9 cellular contexts compared by ENCODE assay signal in the genomic region with DNA sequence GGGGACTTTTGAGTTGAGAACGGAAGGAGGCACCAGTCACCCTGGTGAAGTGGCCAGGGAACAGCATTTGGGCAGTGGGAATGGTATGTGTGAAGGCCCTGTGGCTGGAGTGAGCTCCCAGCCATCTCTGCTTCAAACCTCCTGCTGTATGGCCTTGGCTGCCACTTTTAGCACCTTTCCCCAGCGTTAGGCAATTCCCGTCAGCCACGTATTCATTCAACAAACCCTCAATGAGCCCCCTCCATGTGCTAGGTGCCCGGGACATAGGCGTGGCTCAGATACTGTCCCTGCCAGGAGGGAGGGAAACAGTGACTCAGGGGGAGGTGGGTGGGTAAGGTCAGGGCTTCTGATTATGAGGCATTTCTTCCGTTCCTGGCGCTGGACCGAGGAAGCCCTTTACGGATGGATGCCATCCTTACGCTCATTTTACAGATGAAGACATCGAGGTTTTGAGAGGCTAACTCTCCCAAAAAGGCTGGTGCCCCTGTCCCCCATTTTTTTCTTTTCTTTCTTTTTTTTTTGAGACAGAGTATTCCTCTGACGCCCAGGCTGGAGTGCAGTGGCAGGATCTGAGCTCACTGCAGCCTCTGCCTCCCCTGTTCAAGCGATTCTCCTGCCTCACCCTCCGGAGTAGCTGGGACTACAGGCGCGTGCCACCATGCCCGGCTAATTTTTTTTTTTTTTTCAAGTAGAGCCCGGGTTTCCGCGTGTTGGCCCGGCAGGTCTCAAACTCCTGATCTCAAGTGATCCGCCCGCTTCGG. TPM values are rescaled to one million over a fixed set of nuclear protein-coding genes. Genes with fewer than 3 reads are reported as not detected.
DNase-seq lines count a peak whose midpoint lies in the region; ATAC-seq and TF ChIP-seq lines count a peak whose summit lies in the region.
"Had no signal": no experiment of that assay in that cellular context is flagged by ENCODE, and none has a peak within 500 bp of the region (broad histone marks: within the 10 kb centered on the region; RNA-seq: fewer than 3 reads in every experiment).

No MANE protein-coding gene starts in this region.

- no peak overlapping the region for H3K4me3 ChIP-seq in CD4-positive, alpha-beta memory T cell (ENCODE audit: low read length in 2 of 2)
- H3K4me3 ChIP-seq in IMR-90 (ENCODE audit: insufficient read depth, low read depth, low read length) (no peak overlapping the region), breast epithelium (peak overlapping the region; percentile 43 to 66 (median 48)), neural progenitor cell (no peak overlapping the region)

- H2AFZ ChIP-seq in IMR-90 (replicated peaks; ENCODE audit: low read length, poor library complexity) (no peak overlapping the region), neural progenitor cell (replicated peaks) (no peak overlapping the region)

- H3K4ac ChIP-seq in IMR-90 (ENCODE audit: low read depth, low read length): peak overlapping the region; percentile 40

- in situ Hi-C loops in IMR-90 (cut with MboI; ENCODE audit: low sequenced_read_pairs): loop anchor here (5.0 to 10.0 kb wide), 2 partner anchors 101 to 179 kb away; no protein-coding TSS in a partner anchor

- no peak overlapping the region for H3K27ac ChIP-seq in CD4-positive, alpha-beta memory T cell (ENCODE audit: low read depth, low read length)
- H3K27ac ChIP-seq in IMR-90 (ENCODE audit: insufficient read depth, low read length): no peak overlapping the region
- no peak overlapping the region for H3K27ac ChIP-seq in breast epithelium
- no peak overlapping the region for H3K27ac ChIP-seq in neural progenitor cell

- POLR2A ChIA-PET in CD4-positive, alpha-beta memory T cell (lab: Charles Lee; ENCODE audit: partially characterized antibody): interaction anchor here (0.5 kb wide), 1 partner anchor 1441 kb away, joined by 3 read pairs; no protein-coding TSS in a partner anchor
- POLR2A ChIA-PET in IMR-90 (lab: Charles Lee; ENCODE audit: unreplicated experiment): no interaction called here

- intact Hi-C loops in CD4-positive, alpha-beta memory T cell (cut with micrococcal nuclease): no loop called here
- intact Hi-C loops in IMR-90 (cut with micrococcal nuclease): loop anchor here (5.0 kb wide), 1 partner anchor 186 kb away; no protein-coding TSS in a partner anchor
- intact Hi-C loops in breast epithelium (cut with DNase I; ENCODE audit: low total_unique reads): loop anchor here (10.0 kb wide), 1 partner anchor 109 kb away; no protein-coding TSS in a partner anchor

- H3K4me2 ChIP-seq in IMR-90 (ENCODE audit: low read depth, low read length): no peak overlapping the region
- H3K4me2 ChIP-seq in neural progenitor cell: no peak overlapping the region

- WGBS in IMR-90 (ENCODE audit: extremely low coverage in 2 of 2, insufficient read length in 1 of 2), 2 experiments: 95% methylated on average over 12 of the region's 25 CpGs; no CpG with 5 or more reads in 1 of the 2 experiments

- ATAC-seq in IMR-90 (ENCODE audit: low read depth): no peak
- ATAC-seq in HG02938 (IDR thresholded peaks at IDR 0.05; ENCODE audit: unreplicated experiment): no peak
- ATAC-seq in GM18502 (IDR thresholded peaks at IDR 0.05; ENCODE audit: poor library complexity, unreplicated experiment): no peak
- ATAC-seq in GM19351 (IDR thresholded peaks at IDR 0.05; ENCODE audit: unreplicated experiment): no peak

- TF ChIP-seq POLR2A in IMR-90 (IDR thresholded peaks at IDR 0.05; ENCODE audit: low read depth, low read length) (no peak), breast epithelium (IDR thresholded peaks at IDR 0.05) (no peak)

- peak overlapping the region; percentile 44; the same call in 1 of the 2 replicates for H2AK5ac ChIP-seq in IMR-90 (ENCODE audit: low read depth, low read length)

- TF ChIP-seq CTCF in IMR-90 (conservative IDR thresholded peaks at IDR 0.05; ENCODE audit: low read depth, low read length) (no peak), breast epithelium (IDR thresholded peaks at IDR 0.05) (no peak), neural progenitor cell (IDR thresholded peaks at IDR 0.05) (no peak)

- H3K9me3 ChIP-seq in CD4-positive, alpha-beta memory T cell (ENCODE audit: control insufficient read depth in 1 of 2, low read length in 2 of 2): no peaks in the 10 kb centered on the region
- H3K9me3 ChIP-seq in IMR-90 (ENCODE audit: control insufficient read depth, insufficient read depth, low read length) (no peaks in the 10 kb centered on the region), breast epithelium (no peaks in the 10 kb centered on the region), neural progenitor cell (ENCODE audit: low read depth) (no peaks in the 10 kb centered on the region)

- H3K9me3 Mint-ChIP-seq in CD4-positive, alpha-beta memory T cell: no peaks in the 10 kb centered on the region
- H3K9me3 Mint-ChIP-seq in neural progenitor cell: no peaks in the 10 kb centered on the region

- H3K9me1 ChIP-seq in IMR-90 (ENCODE audit: insufficient read depth, low read length): 0 out of 2 replicates have a peak, but pooled peaks cover 4% of the 10 kb centered on the region

- peak overlapping the region; percentile 67 for H2AK9ac ChIP-seq in IMR-90 (replicated peaks; ENCODE audit: low read depth, low read length, poor library complexity)

- H3K18ac ChIP-seq in IMR-90 (ENCODE audit: low read depth, low read length): no peak overlapping the region

- no peak overlapping the region for H2BK20ac ChIP-seq in IMR-90 (ENCODE audit: low read depth, low read length)

- H3K27me3 Mint-ChIP-seq in CD4-positive, alpha-beta memory T cell: no peaks in the 10 kb centered on the region
- peaks cover 6% of the 10 kb centered on the region for H3K27me3 Mint-ChIP-seq in neural progenitor cell (ENCODE audit: insufficient read depth, low read depth)

- no peak overlapping the region for H2BK120ac ChIP-seq in IMR-90 (ENCODE audit: low read depth, low read length)

- no peak overlapping the region for H4K91ac ChIP-seq in IMR-90 (ENCODE audit: insufficient read depth, low read depth, low read length)

- H3K27ac Mint-ChIP-seq in CD4-positive, alpha-beta memory T cell: peak overlapping the region in 3 of 7 donors; percentile 29 to 77 (median 53)
- H3K27ac Mint-ChIP-seq in neural progenitor cell: peak overlapping the region; percentile 26

- no peak for TF ChIP-seq RAD21 in IMR-90 (IDR thresholded peaks at IDR 0.05; ENCODE audit: low read length)

- no peak overlapping the region for H2BK15ac ChIP-seq in IMR-90 (ENCODE audit: low read depth, low read length)

- no peak overlapping the region for H4K5ac ChIP-seq in IMR-90 (ENCODE audit: low read depth, low read length)

- H3K27me3 ChIP-seq in CD4-positive, alpha-beta memory T cell (ENCODE audit: insufficient read depth, low read length): no peaks in the 10 kb centered on the region
- H3K27me3 ChIP-seq in IMR-90 (ENCODE audit: control insufficient read depth, insufficient read depth, low read length) (no peaks in the 10 kb centered on the region), breast epithelium (no peaks in the 10 kb centered on the region), neural progenitor cell (no peaks in the 10 kb centered on the region)

- no peaks in the 10 kb centered on the region for H3K36me3 ChIP-seq in CD4-positive, alpha-beta memory T cell (ENCODE audit: insufficient read depth, low read length)
- H3K36me3 ChIP-seq in IMR-90 (ENCODE audit: control insufficient read depth, insufficient read depth, low read length) (peaks cover 28% of the 10 kb centered on the region), breast epithelium (no peaks in the 10 kb centered on the region), neural progenitor cell (no peaks in the 10 kb centered on the region)

- no peak overlapping the region for H2BK5ac ChIP-seq in IMR-90 (ENCODE audit: low read depth, low read length, poor library complexity, severe bottlenecking)

- H4K20me1 ChIP-seq in IMR-90 (ENCODE audit: insufficient read depth, low read length): peaks cover 6% of the 10 kb centered on the region; the same call in 1 of the 2 replicates
- peaks cover 15% of the 10 kb centered on the region for H4K20me1 ChIP-seq in neural progenitor cell (ENCODE audit: low read depth)

- H4K8ac ChIP-seq in IMR-90 (ENCODE audit: low read depth in 2 of 2, low read length in 2 of 2): no peak overlapping the region

- no peak overlapping the region for H3K14ac ChIP-seq in IMR-90 (replicated peaks; ENCODE audit: low read depth, low read length)

- no TSS peak for BruUV-seq in IMR-90 (replicated peaks; lab: Mats Ljungman, UMichigan)

- no peak overlapping the region; the same call in 1 of the 2 replicates for H3K56ac ChIP-seq in IMR-90 (ENCODE audit: extremely low read depth, insufficient read depth, low read length)

- no peaks in the 10 kb centered on the region for H3K36me3 Mint-ChIP-seq in CD4-positive, alpha-beta memory T cell
- H3K36me3 Mint-ChIP-seq in neural progenitor cell: peaks cover 11% of the 10 kb centered on the region

- peak overlapping the region; percentile 39 to 76 (median 58) for H3K4me3 Mint-ChIP-seq in CD4-positive, alpha-beta memory T cell
- peak overlapping the region; percentile 4 for H3K4me3 Mint-ChIP-seq in neural progenitor cell

- H3K79me2 ChIP-seq in neural progenitor cell (ENCODE audit: low read depth): no peaks in the 10 kb centered on the region

- dilution Hi-C loops in IMR-90 (cut with HindIII; ENCODE audit: low sequenced_read_pairs, unreplicated experiment): no loop called here

- H3K4me1 Mint-ChIP-seq in CD4-positive, alpha-beta memory T cell: peaks cover 4 to 7% (median 6%) of the 10 kb centered on the region in 4 donors
- peaks cover 29% of the 10 kb centered on the region for H3K4me1 Mint-ChIP-seq in neural progenitor cell

- H3F3A ChIP-seq in neural progenitor cell (ENCODE audit: low read depth): peaks cover 22% of the 10 kb centered on the region

- H3K9ac ChIP-seq in IMR-90 (ENCODE audit: low read depth, low read length) (no peak overlapping the region), neural progenitor cell (no peak overlapping the region)

- H3K4me1 ChIP-seq in CD4-positive, alpha-beta memory T cell (ENCODE audit: insufficient read depth, low read length): peaks cover 4% of the 10 kb centered on the region
- H3K4me1 ChIP-seq in IMR-90 (ENCODE audit: control insufficient read depth, insufficient read depth, low read length) (peaks cover 18% of the 10 kb centered on the region), breast epithelium (no peaks in the 10 kb centered on the region), neural progenitor cell (no peaks in the 10 kb centered on the region)

- DNase-seq in CD4-positive, alpha-beta memory T cell: no peak
- peak; percentile 18 for DNase-seq in IMR-90
- DNase-seq in breast epithelium (ENCODE audit: low spot score in 2 of 2): no peak
- no peak for DNase-seq in neural progenitor cell (ENCODE audit: low spot score)
- no peak for DNase-seq in NCI-H2171 (lab: John Stamatoyannopoulos, UW)
- DNase-seq: Right ventricle myocardium superior had no signal

- H3K23ac ChIP-seq in IMR-90 (ENCODE audit: low read depth, low read length): 0 out of 2 replicates have a peak overlapping the region, but pooled peaks have one; percentile 2

- peaks cover 8 to 41% of the 10 kb centered on the region in 2 experiments; a peak in 3 of 4 replicates for H3K79me1 ChIP-seq in IMR-90 (ENCODE audit: low read depth in 1 of 2, low read length in 2 of 2)

- CTCF ChIA-PET in CD4-positive, alpha-beta memory T cell (lab: Charles Lee; ENCODE audit: partially characterized antibody): interaction anchor here (1.0 to 1.9 kb wide), 4 partner anchors 13 to 113 kb away, joined by 3 to 5 read pairs (median 3); no protein-coding TSS in a partner anchor
- CTCF ChIA-PET in IMR-90 (lab: Yijun Ruan, JAX): no interaction called here

RNA-seq across cellular contexts. Expression of gene SRC, which starts 37.5 kb away (rescaled TPM):
- total RNA-seq in CD4-positive, alpha-beta memory T cell: 1 to 10 TPM; 4.1 to 4.5 TPM
- polyA plus RNA-seq in CD4-positive, alpha-beta memory T cell: under 1 TPM; 0.32 to 0.50 TPM
- 6.7 and 7.0 TPM in 2 replicates for total RNA-seq in IMR-90 (2012; rRNA removed)
- 19.8 and 24.2 TPM in 2 replicates for polyA plus RNA-seq in IMR-90 (2012; rRNA removed)
- polyA plus RNA-seq in IMR-90 (2012; cell fraction: cytosol; rRNA removed): 10.7 and 21.0 TPM in 2 replicates
- 66.9 and 101 TPM in 2 replicates for polyA plus RNA-seq in IMR-90 (2012; cell fraction: nucleus; rRNA removed; ENCODE audit: low replicate concordance)
- total RNA-seq in breast epithelium: 10 to 100 TPM; 12.8 to 25.6 (median 20.6) TPM
- 15.4 and 47.4 TPM in 2 replicates for total RNA-seq in neural progenitor cell (ENCODE audit: low replicate concordance)

Comparison
In these comparisons a context has a peak if more than half of its experiments do, and no peak if none do; other contexts are left out.
1. H3K4me3 ChIP-seq: peak in breast epithelium (3 of 3); none in CD4-positive, alpha-beta memory T cell (0 of 2), IMR-90 (single experiment) and neural progenitor cell (single experiment).